20 cellular contexts compared by ENCODE assay signal in the genomic region with DNA sequence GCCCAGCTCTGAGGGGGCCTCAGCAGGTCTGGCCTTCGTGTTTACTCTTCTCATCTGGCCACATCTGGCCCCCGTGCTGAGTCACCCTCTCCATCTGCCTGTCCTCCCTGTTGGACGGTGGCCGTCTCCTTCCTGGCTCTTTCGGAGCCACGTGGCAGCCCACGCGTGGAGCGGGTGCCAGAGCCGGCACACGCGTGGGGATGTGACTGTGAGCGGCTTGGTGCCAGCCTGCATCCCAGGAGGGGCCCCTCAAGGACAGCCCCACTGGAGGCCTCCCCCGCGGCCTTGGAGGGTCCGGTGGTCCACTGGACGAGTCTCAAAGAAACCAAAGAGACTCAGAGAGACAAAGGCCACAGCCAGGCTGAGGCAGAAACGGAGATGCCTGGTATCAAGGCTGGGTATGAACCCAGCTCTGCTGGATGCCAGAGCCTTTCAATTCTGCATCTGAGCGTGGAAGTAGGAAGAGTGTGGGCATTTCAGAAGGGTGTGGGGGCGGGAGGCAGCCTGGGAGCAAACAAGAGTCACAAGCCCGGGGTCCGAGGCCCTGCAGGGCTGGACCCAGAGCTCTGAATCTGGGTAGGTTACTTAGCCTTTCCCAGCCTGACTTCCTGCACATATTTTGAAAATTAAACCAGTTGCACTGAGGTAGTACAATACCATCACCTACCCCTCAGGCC.
DNase-seq lines count a peak whose midpoint lies in the region; ATAC-seq and TF ChIP-seq lines count a peak whose summit lies in the region.
"Had no signal": no experiment of that assay in that cellular context is flagged by ENCODE, and none has a peak within 500 bp of the region (broad histone marks: within the 10 kb centered on the region; RNA-seq: fewer than 3 reads in every experiment).

No MANE protein-coding gene starts in this region.

- peaks cover 7% of the 10 kb centered on the region for H3F3A ChIP-seq in neural progenitor cell (ENCODE audit: low read depth)

- no peaks in the 10 kb centered on the region for H3K9me3 ChIP-seq in neural progenitor cell (ENCODE audit: low read depth)
- H3K9me3 ChIP-seq: upper lobe of left lung had no signal

- peaks cover 38% of the 10 kb centered on the region for H3K4me1 Mint-ChIP-seq in neural progenitor cell
- peaks cover 12 to 25% of the 10 kb centered on the region in 2 donors for H3K4me1 Mint-ChIP-seq in natural killer cell treated with Interleukin-12 subunit alpha and Interleukin-12 subunit beta and Interleukin-15 and Interleukin-18, amount 100 ng/mL, for 72 hours (ENCODE audit: low read depth in 2 of 2)
- H3K4me1 Mint-ChIP-seq: activated CD4-positive, alpha-beta memory T cell treated with anti-CD3 and anti-CD28 coated beads, Interleukin-2, amount 10 ng/mL, durations not matched to agents 7 days and 5 days; central memory CD8-positive, alpha-beta T cell had no signal

- H3K27me3 Mint-ChIP-seq in neural progenitor cell (ENCODE audit: insufficient read depth, low read depth): peaks cover 20% of the 10 kb centered on the region
- peaks cover 6 to 20% of the 10 kb centered on the region in 2 donors for H3K27me3 Mint-ChIP-seq in natural killer cell treated with Interleukin-12 subunit alpha and Interleukin-12 subunit beta and Interleukin-15 and Interleukin-18, amount 100 ng/mL, for 72 hours

- no peaks in the 10 kb centered on the region for H4K20me1 ChIP-seq in neural progenitor cell (ENCODE audit: low read depth)

- intact Hi-C loops in dorsolateral prefrontal cortex (cut with DNase I): loop anchor here in 1 of 2 donors (10.0 kb wide), 1 partner anchor 61 kb away; no protein-coding TSS in a partner anchor

- no peaks in the 10 kb centered on the region for H3K79me2 ChIP-seq in neural progenitor cell (ENCODE audit: low read depth)

- peak overlapping the region; percentile 86 for H3K27ac Mint-ChIP-seq in neural progenitor cell
- H3K27ac Mint-ChIP-seq in natural killer cell treated with Interleukin-12 subunit alpha and Interleukin-12 subunit beta and Interleukin-15 and Interleukin-18, amount 100 ng/mL, for 72 hours: no peak overlapping the region
- H3K27ac Mint-ChIP-seq: activated CD4-positive, alpha-beta memory T cell treated with anti-CD3 and anti-CD28 coated beads, Interleukin-2, amount 10 ng/mL, durations not matched to agents 7 days and 5 days; HFFc6; WTC11 had no signal

- H2AFZ ChIP-seq in neural progenitor cell (replicated peaks): no peak overlapping the region

- H3K36me3 Mint-ChIP-seq in neural progenitor cell: no peaks in the 10 kb centered on the region
- no peaks in the 10 kb centered on the region for H3K36me3 Mint-ChIP-seq in natural killer cell treated with Interleukin-12 subunit alpha and Interleukin-12 subunit beta and Interleukin-15 and Interleukin-18, amount 100 ng/mL, for 72 hours
- H3K36me3 Mint-ChIP-seq: WTC11 had no signal

- H3K4me3 ChIP-seq in AG10803 (ENCODE audit: low read length): no peak overlapping the region
- no peak overlapping the region for H3K4me3 ChIP-seq in dorsolateral prefrontal cortex
- no peak overlapping the region for H3K4me3 ChIP-seq in neural progenitor cell
- H3K4me3 ChIP-seq: upper lobe of left lung had no signal

- peaks cover 23% of the 10 kb centered on the region for H3K4me1 ChIP-seq in neural progenitor cell
- H3K4me1 ChIP-seq: upper lobe of left lung had no signal

- TF ChIP-seq CTCF in AG10803 (conservative IDR thresholded peaks at IDR 0.05; ENCODE audit: low read length) (no peak), dorsolateral prefrontal cortex (IDR thresholded peaks at IDR 0.05 in 54 of 56, conservative IDR thresholded peaks at IDR 0.05 in 2 of 56; ENCODE audit: low read depth in 1 of 56, partially characterized antibody in 56 of 56) (no peak), neural progenitor cell (IDR thresholded peaks at IDR 0.05) (no peak)

- H3K27me3 ChIP-seq in dorsolateral prefrontal cortex (peaks cover 0 to 10% (median 0%) of the 10 kb centered on the region in 45 donors), neural progenitor cell (no peaks in the 10 kb centered on the region)

- H3K4me2 ChIP-seq in neural progenitor cell: no peak overlapping the region

- ATAC-seq in GM18519 (IDR thresholded peaks at IDR 0.05; ENCODE audit: low FRiP score, unreplicated experiment): no peak
- no peak for ATAC-seq in natural killer cell treated with Interleukin-12 subunit alpha and Interleukin-12 subunit beta and Interleukin-15 and Interleukin-18, amount 100 ng/mL, for 72 hours
- ATAC-seq: WTC11 had no signal

- no peak overlapping the region for H3K9ac ChIP-seq in neural progenitor cell

- no peaks in the 10 kb centered on the region for H3K36me3 ChIP-seq in neural progenitor cell
- H3K36me3 ChIP-seq: upper lobe of left lung had no signal

- H3K4me3 Mint-ChIP-seq in neural progenitor cell: no peak overlapping the region
- H3K4me3 Mint-ChIP-seq in natural killer cell treated with Interleukin-12 subunit alpha and Interleukin-12 subunit beta and Interleukin-15 and Interleukin-18, amount 100 ng/mL, for 72 hours: no peak overlapping the region
- H3K4me3 Mint-ChIP-seq: activated CD4-positive, alpha-beta memory T cell treated with anti-CD3 and anti-CD28 coated beads, Interleukin-2, amount 10 ng/mL, durations not matched to agents 7 days and 5 days; central memory CD8-positive, alpha-beta T cell; HFFc6; WTC11 had no signal

- H3K27ac ChIP-seq in dorsolateral prefrontal cortex: peak overlapping the region in 54 of 59 donors; percentile 26 to 89 (median 72)
- no peak overlapping the region for H3K27ac ChIP-seq in neural progenitor cell
- H3K27ac ChIP-seq: upper lobe of left lung had no signal

- H3K9me3 Mint-ChIP-seq in neural progenitor cell: peaks cover 3% of the 10 kb centered on the region
- no peaks in the 10 kb centered on the region for H3K9me3 Mint-ChIP-seq in natural killer cell treated with Interleukin-12 subunit alpha and Interleukin-12 subunit beta and Interleukin-15 and Interleukin-18, amount 100 ng/mL, for 72 hours
- H3K9me3 Mint-ChIP-seq: central memory CD8-positive, alpha-beta T cell; HFFc6 had no signal

- DNase-seq in AG10803 (ENCODE audit: low read depth) (peak; percentile 4), ELF-1 (ENCODE audit: low read depth, low spot score) (peak; percentile 0), dorsolateral prefrontal cortex (peak in 7 of 10 donors; percentile 7 to 72 (median 57)), neural progenitor cell (ENCODE audit: low spot score) (no peak), Kasumi-1 (lab: John Stamatoyannopoulos, UW) (no peak), middle frontal gyrus (ENCODE audit: extremely low spot score, low spot score) (no peak)
- no peak for DNase-seq in natural killer cell treated with Interleukin-12 subunit alpha and Interleukin-12 subunit beta and Interleukin-15 and Interleukin-18, amount 100 ng/mL, for 72 hours (ENCODE audit: low spot score)
- DNase-seq: activated CD4-positive, alpha-beta memory T cell treated with anti-CD3 and anti-CD28 coated beads, Interleukin-2, amount 10 ng/mL, durations not matched to agents 7 days and 5 days; COR-L47; HFFc6; mesendoderm; NCI-H1105; NCI-H748 treated with DMSO at 0.1 percent for 48 hours; SHP77 treated with DMSO at 0.1 percent for 48 hours; stimulated activated naive CD4-positive, alpha-beta T cell; T-helper 2 cell; upper lobe of left lung had no signal

Comparison
In these comparisons a context has a peak if more than half of its experiments do, and no peak if none do; other contexts are left out.
1. DNase-seq: peak in AG10803 (single experiment), ELF-1 (single experiment) and dorsolateral prefrontal cortex (7 of 10); none in neural progenitor cell (single experiment), Kasumi-1 (0 of 2), natural killer cell treated with Interleukin-12 subunit alpha and Interleukin-12 subunit beta and Interleukin-15 and Interleukin-18, amount 100 ng/mL, for 72 hours (single experiment) and middle frontal gyrus (single experiment).